13 cellular contexts compared by ENCODE assay signal in genomic region chr10:68202965-68203358, GRCh38. TPM values are rescaled to one million over a fixed set of nuclear protein-coding genes. Genes with fewer than 3 reads are reported as not detected.
DNase-seq lines count a peak whose midpoint lies in the region; ATAC-seq, FAIRE-seq and TF ChIP-seq lines count a peak whose summit lies in the region.
"Had no signal": no experiment of that assay in that cellular context is flagged by ENCODE, and none has a peak within 500 bp of the region (broad histone marks: within the 10 kb centered on the region; RNA-seq: fewer than 3 reads in every experiment).

No MANE protein-coding gene starts in this region.

- FAIRE-seq in RCC 7860 (lab: Jason Lieb, UNC), result peak; percentile 90

- no peak for TF ChIP-seq CTCF in epithelial cell of esophagus (IDR thresholded peaks at IDR 0.05; ENCODE audit: insufficient read depth, low read depth, low read length, missing control alignments)
- no peak for TF ChIP-seq CTCF in upper lobe of right lung (IDR thresholded peaks at IDR 0.05)

- DNase-seq in stimulated activated CD4-positive, alpha-beta T cell treated with anti-CD3 and anti-CD28 coated beads, Interleukin-1b, Interleukin-23, amount 100 ng/mL, for 48 hours, result peak; percentile 4
- DNase-seq in stimulated activated CD4-positive, alpha-beta T cell treated with anti-CD3 and anti-CD28 coated beads, Interleukin-2, amount 100 ng/mL, for 48 hours, result no peak
- DNase-seq in RCC 7860 (ENCODE audit: low spot score) (peak; percentile 82), epithelial cell of esophagus (ENCODE audit: low read depth) (peak; percentile 45), upper lobe of right lung (no peak), Kasumi-1 (lab: John Stamatoyannopoulos, UW) (no peak), COLO829 (ENCODE audit: low spot score) (no peak), SK-N-DZ (ENCODE audit: low spot score) (no peak)
- DNase-seq: activated T-cell treated with anti-CD3 and anti-CD28 coated beads, Interleukin-2, amount 50 U/mL, for 1 hour; NCI-H2029 treated with DMSO at 0.1 percent for 48 hours; stimulated activated CD4-positive, alpha-beta T cell treated with anti-CD3 and anti-CD28 coated beads, Interleukin-4, amount 100 ng/mL, for 24 hours; transverse colon had no signal

- H3K27me3 ChIP-seq in upper lobe of right lung, result peaks cover 3% of the 10 kb centered on the region
- H3K27me3 ChIP-seq: transverse colon had no signal

- H3K9me3 ChIP-seq in upper lobe of right lung, result no peaks in the 10 kb centered on the region
- H3K9me3 ChIP-seq: transverse colon had no signal

- H3K4me1 ChIP-seq in upper lobe of right lung, result no peaks in the 10 kb centered on the region
- H3K4me1 ChIP-seq: transverse colon had no signal

- no peaks in the 10 kb centered on the region for H3K36me3 ChIP-seq in upper lobe of right lung
- H3K36me3 ChIP-seq: transverse colon had no signal

- intact Hi-C loops in upper lobe of right lung (cut with DNase I), result no loop called here

- no peak overlapping the region for H3K27ac ChIP-seq in upper lobe of right lung
- H3K27ac ChIP-seq: transverse colon had no signal

- H3K4me3 ChIP-seq in epithelial cell of esophagus (ENCODE audit: low read length) (no peak overlapping the region), upper lobe of right lung (no peak overlapping the region)
- H3K4me3 ChIP-seq: transverse colon had no signal

- ATAC-seq in upper lobe of right lung, result peak; percentile 69

RNA-seq across cellular contexts. Expression of gene ATOH7, which starts 29.0 kb away (rescaled TPM):
- not detected for total RNA-seq in upper lobe of right lung
- 1.1 TPM in 1 of 2 replicates, not detected in the other for polyA plus RNA-seq in SK-N-DZ (2014; cell fraction: cytosol; rRNA removed)
- 0.54 and 0.73 TPM in 2 replicates for polyA plus RNA-seq in SK-N-DZ (2014; cell fraction: nucleus; rRNA removed)
- total RNA-seq: dermis microvascular lymphatic vessel endothelial cell had no signal

Comparison
In these comparisons a context has a peak if more than half of its experiments do, and no peak if none do; other contexts are left out.
1. DNase-seq: peak in stimulated activated CD4-positive, alpha-beta T cell treated with anti-CD3 and anti-CD28 coated beads, Interleukin-1b, Interleukin-23, amount 100 ng/mL, for 48 hours (single experiment), RCC 7860 (single experiment) and epithelial cell of esophagus (single experiment); none in stimulated activated CD4-positive, alpha-beta T cell treated with anti-CD3 and anti-CD28 coated beads, Interleukin-2, amount 100 ng/mL, for 48 hours (0 of 2), upper lobe of right lung (single experiment), Kasumi-1 (0 of 2), COLO829 (single experiment) and SK-N-DZ (single experiment).